9 cellular contexts compared by ENCODE assay signal in the genomic region with DNA sequence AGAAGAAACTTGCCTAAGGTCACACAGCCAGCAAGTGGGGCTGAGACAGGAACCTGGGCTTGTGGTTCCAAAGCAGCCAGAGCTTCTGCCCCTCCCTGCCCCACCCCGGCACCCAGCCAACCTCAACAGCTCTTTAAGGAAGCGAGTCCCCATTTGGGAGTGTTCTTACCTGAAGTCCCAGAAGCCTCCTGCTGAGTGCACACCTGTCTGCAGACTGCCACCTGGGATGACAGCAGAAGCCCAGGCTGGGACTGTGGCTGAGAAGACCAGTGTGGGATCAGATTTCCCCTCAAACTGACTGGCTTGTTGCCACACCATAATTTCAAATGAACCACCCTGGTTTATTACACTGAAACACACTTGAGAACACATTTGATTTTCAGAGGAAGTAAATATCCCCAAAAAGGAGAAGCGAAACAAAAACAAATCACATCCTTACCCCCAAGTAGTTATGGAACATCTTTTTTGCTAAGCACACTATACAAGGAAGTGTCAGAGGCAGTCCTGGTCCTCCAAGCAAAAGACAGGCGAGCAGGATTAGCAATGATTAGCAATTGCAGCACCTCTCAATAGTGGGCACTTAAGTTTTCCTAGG. TPM values are rescaled to one million over a fixed set of nuclear protein-coding genes. Genes with fewer than 3 reads are reported as not detected.
DNase-seq lines count a peak whose midpoint lies in the region; ATAC-seq, FAIRE-seq and TF ChIP-seq lines count a peak whose summit lies in the region.
"Had no signal": no experiment of that assay in that cellular context is flagged by ENCODE, and none has a peak within 500 bp of the region (broad histone marks: within the 10 kb centered on the region; RNA-seq: fewer than 3 reads in every experiment).

No MANE protein-coding gene starts in this region.

- intact Hi-C loops in mammary epithelial cell (cut with micrococcal nuclease): no loop called here

- CTCF ChIA-PET in mammary epithelial cell (lab: Charles Lee; ENCODE audit: low non-redundant PET): no interaction called here

- no peaks in the 10 kb centered on the region for H4K20me1 ChIP-seq in BLaER1
- no peaks in the 10 kb centered on the region for H4K20me1 ChIP-seq in mammary epithelial cell (ENCODE audit: insufficient read depth, low read length)

- H3K79me2 ChIP-seq in mammary epithelial cell (ENCODE audit: insufficient read depth, low read length): no peaks in the 10 kb centered on the region

- H3K9ac ChIP-seq in BLaER1 (no peak overlapping the region), mammary epithelial cell (ENCODE audit: insufficient read depth, low read length) (no peak overlapping the region)

- H3K9me3 ChIP-seq in BLaER1 (no peaks in the 10 kb centered on the region), mammary epithelial cell (replicated peaks; ENCODE audit: insufficient read depth, low read length) (no peaks in the 10 kb centered on the region)
- H3K9me3 ChIP-seq: heart right ventricle had no signal

- in situ Hi-C loops in mammary epithelial cell (cut with MboI; ENCODE audit: low sequenced_read_pairs in 2 of 2): no loop called here

- H3K4me3 ChIP-seq in BLaER1: no peak overlapping the region
- H3K4me3 ChIP-seq in mammary epithelial cell (replicated peaks in 1 of 3; ENCODE audit: insufficient read depth in 1 of 3, low read depth in 2 of 3, low read length in 3 of 3): no peak overlapping the region
- H3K4me3 ChIP-seq: heart right ventricle had no signal

- dilution Hi-C loops in mammary epithelial cell (cut with HindIII; ENCODE audit: low sequenced_read_pairs): no loop called here

- 64% methylated on average over 3 of the region's 4 CpGs for WGBS in mammary epithelial cell (ENCODE audit: low coverage, missing lambda C conversion rate)

- BruUV-seq in mammary epithelial cell (replicated peaks; lab: Mats Ljungman, UMichigan): no TSS peak

- no peaks in the 10 kb centered on the region for H3K36me3 ChIP-seq in BLaER1
- H3K36me3 ChIP-seq in mammary epithelial cell (ENCODE audit: insufficient read depth, low read length): no peaks in the 10 kb centered on the region
- H3K36me3 ChIP-seq: heart right ventricle had no signal

- no peak overlapping the region for H2AFZ ChIP-seq in mammary epithelial cell (ENCODE audit: low read depth, low read length)

- H3K4me1 ChIP-seq in BLaER1: peaks cover 22% of the 10 kb centered on the region
- peaks cover 34% of the 10 kb centered on the region for H3K4me1 ChIP-seq in mammary epithelial cell (ENCODE audit: insufficient read depth, low read length)

- H3K4me2 ChIP-seq in BLaER1 (peak overlapping the region; percentile 59), mammary epithelial cell (ENCODE audit: insufficient read depth, low read depth, low read length) (no peak overlapping the region)

- DNase-seq in NCI-H1092 (lab: John Stamatoyannopoulos, UW) (peak; percentile 48), mammary epithelial cell (peak; percentile 12), RCC 7860 (ENCODE audit: low spot score) (no peak), NCI-H2227 treated with DMSO at 0.1 percent for 48 hours (lab: John Stamatoyannopoulos, UW) (no peak)
- no peak for DNase-seq in stimulated activated CD4-positive, alpha-beta T cell treated with anti-CD3 and anti-CD28 coated beads, Interleukin-4, amount 100 ng/mL, for 1 hour
- DNase-seq: heart right ventricle had no signal

- no peak for FAIRE-seq in RCC 7860 (lab: Jason Lieb, UNC)

- ATAC-seq in GM19452 (IDR thresholded peaks at IDR 0.05; ENCODE audit: unreplicated experiment) (peak; percentile 64), GM19324 (IDR thresholded peaks at IDR 0.05; ENCODE audit: low FRiP score, unreplicated experiment) (no peak)

- H3K27me3 ChIP-seq in BLaER1 (no peaks in the 10 kb centered on the region), mammary epithelial cell (ENCODE audit: insufficient read depth, low read length) (no peaks in the 10 kb centered on the region)
- H3K27me3 ChIP-seq: heart right ventricle had no signal

- TF ChIP-seq CTCF in mammary epithelial cell (conservative IDR thresholded peaks at IDR 0.05 in 1 of 2, IDR thresholded peaks at IDR 0.05 in 1 of 2; ENCODE audit: extremely low read depth in 1 of 2, insufficient read depth in 1 of 2, low read depth in 1 of 2, low read length in 2 of 2): no peak

- H3K27ac ChIP-seq in BLaER1 (no peak overlapping the region), mammary epithelial cell (ENCODE audit: insufficient read depth, low read depth, low read length) (no peak overlapping the region)

RNA-seq across cellular contexts. Expression of a gene that starts 6.3 kb away (rescaled TPM):
- total RNA-seq in mammary epithelial cell: 10 to 100 TPM in 1 of 2 donors, 1 to 10 TPM in 1; 3.5 to 14.5 TPM
- polyA plus RNA-seq in mammary epithelial cell: 2.4 TPM
- polyA minus RNA-seq in mammary epithelial cell: 7.4 TPM

Comparison
In these comparisons a context has a peak if more than half of its experiments do, and no peak if none do; other contexts are left out.
1. DNase-seq: peak in NCI-H1092 (single experiment) and mammary epithelial cell (single experiment); none in stimulated activated CD4-positive, alpha-beta T cell treated with anti-CD3 and anti-CD28 coated beads, Interleukin-4, amount 100 ng/mL, for 1 hour (single experiment), RCC 7860 (single experiment) and NCI-H2227 treated with DMSO at 0.1 percent for 48 hours (single experiment).